ENCODE assay signal across 8 cellular contexts in the genomic region with DNA sequence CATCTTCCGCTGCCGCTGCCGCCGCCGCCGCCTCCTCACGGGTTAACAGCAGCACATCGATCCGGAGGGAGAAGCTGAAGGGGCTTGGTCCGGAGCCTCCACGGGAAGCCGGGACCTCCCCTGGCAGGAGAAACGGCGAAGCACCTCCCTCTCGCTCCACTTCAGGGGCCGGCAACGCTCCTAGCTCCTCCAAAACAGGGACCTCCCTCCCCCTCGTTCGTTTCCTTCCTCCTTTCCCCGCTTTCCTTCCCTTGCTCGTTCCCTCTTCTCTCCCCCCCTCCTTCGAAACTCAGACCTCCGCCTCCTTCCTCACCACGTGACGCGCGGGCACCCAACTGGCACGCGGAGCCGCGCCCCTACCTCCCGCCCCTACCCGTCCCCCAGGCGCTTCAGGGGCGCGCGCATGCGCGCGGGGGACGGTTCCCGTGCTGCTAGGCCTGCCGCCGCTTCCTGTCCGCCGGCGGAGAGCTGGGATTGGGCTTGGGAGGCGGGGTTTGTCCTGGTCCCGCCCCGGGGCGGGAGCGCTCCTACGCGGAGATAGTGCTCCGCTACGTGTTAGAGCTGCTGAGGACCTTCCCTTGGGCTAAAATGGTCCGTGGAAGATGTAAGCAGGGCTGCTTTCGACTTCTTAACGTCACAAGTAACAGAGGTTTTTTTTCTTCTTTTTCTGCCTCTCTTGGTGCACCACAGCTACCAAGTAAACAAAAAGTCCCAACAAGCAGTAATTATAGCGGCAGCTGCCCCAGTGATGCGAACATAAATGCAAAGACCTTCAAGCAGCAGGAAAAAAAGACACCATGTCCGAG. TPM values are rescaled to one million over a fixed set of nuclear protein-coding genes. Genes with fewer than 3 reads are reported as not detected.
A peak's percentile ranks its signal among the peaks of the same experiment; 100 is the strongest.
DNase-seq lines count a peak whose midpoint lies in the region; ATAC-seq, FAIRE-seq and TF ChIP-seq lines count a peak whose summit lies in the region.

A gene with protein sequence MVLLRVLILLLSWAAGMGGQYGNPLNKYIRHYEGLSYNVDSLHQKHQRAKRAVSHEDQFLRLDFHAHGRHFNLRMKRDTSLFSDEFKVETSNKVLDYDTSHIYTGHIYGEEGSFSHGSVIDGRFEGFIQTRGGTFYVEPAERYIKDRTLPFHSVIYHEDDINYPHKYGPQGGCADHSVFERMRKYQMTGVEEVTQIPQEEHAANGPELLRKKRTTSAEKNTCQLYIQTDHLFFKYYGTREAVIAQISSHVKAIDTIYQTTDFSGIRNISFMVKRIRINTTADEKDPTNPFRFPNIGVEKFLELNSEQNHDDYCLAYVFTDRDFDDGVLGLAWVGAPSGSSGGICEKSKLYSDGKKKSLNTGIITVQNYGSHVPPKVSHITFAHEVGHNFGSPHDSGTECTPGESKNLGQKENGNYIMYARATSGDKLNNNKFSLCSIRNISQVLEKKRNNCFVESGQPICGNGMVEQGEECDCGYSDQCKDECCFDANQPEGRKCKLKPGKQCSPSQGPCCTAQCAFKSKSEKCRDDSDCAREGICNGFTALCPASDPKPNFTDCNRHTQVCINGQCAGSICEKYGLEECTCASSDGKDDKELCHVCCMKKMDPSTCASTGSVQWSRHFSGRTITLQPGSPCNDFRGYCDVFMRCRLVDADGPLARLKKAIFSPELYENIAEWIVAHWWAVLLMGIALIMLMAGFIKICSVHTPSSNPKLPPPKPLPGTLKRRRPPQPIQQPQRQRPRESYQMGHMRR (minus strand): TSS at position 176 of the 806 bp plus-strand sequence. CDS start 173 bp downstream, at position 3.

- peak within 1 kb of the TSS; percentile 46 to 97 (median 80) for H3K4me3 ChIP-seq in adrenal gland
- H3K4me3 ChIP-seq in heart right ventricle = peak within 1 kb of the TSS; percentile 70 to 97 (median 94)
- peak within 1 kb of the TSS; percentile 82 for H3K4me3 ChIP-seq in upper lobe of right lung

- H3K36me3 ChIP-seq in adrenal gland (replicated peaks in 1 of 2) (no peaks in the 10 kb centered on the region), heart right ventricle (no peaks in the 10 kb centered on the region), upper lobe of right lung (no peaks in the 10 kb centered on the region)

- H3K9me3 ChIP-seq in adrenal gland (replicated peaks in 1 of 3) (peaks cover 0 to 5% (median 0%) of the 10 kb centered on the region in 3 donors), heart right ventricle (no peaks in the 10 kb centered on the region), upper lobe of right lung (no peaks in the 10 kb centered on the region)

- peak; percentile 94 for FAIRE-seq in GM12891 (lab: Jason Lieb, UNC)

- TF ChIP-seq POLR2A in GM12891 (IDR thresholded peaks at IDR 0.05; ENCODE audit: low read depth, low read length) (peak; percentile 74), adrenal gland (IDR thresholded peaks at IDR 0.05) (peak; percentile 61 to 94)

- TF ChIP-seq CTCF in adrenal gland (IDR thresholded peaks at IDR 0.05) (no peak), heart right ventricle (IDR thresholded peaks at IDR 0.05) (peak in 1 of 9 donors; percentile 20), upper lobe of right lung (IDR thresholded peaks at IDR 0.05) (no peak)

- DNase-seq in GM12891 (ENCODE audit: insufficient read length, low spot score) = peak; percentile 98
- DNase-seq in NCI-H146 (lab: John Stamatoyannopoulos, UW) = peak; percentile 96
- peak; percentile 95 to 99 (median 98) for DNase-seq in T-helper 1 cell
- DNase-seq in adrenal gland = peak; percentile 99 to 100 (median 99)
- DNase-seq in heart right ventricle = peak; percentile 98 to 100
- DNase-seq in posterior vena cava (ENCODE audit: low spot score) = peak; percentile 100
- DNase-seq in upper lobe of right lung = peak; percentile 100

- ATAC-seq in HG02840 (IDR thresholded peaks at IDR 0.05; ENCODE audit: low FRiP score, unreplicated experiment) = peak; percentile 77
- peak; percentile 98 to 100 (median 98) for ATAC-seq in heart right ventricle
- peak; percentile 98 for ATAC-seq in upper lobe of right lung

- H3K4me1 ChIP-seq in adrenal gland (replicated peaks in 1 of 2) (peaks cover 0 to 24% of the 10 kb centered on the region in 2 donors), heart right ventricle (peaks cover 0 to 42% (median 37%) of the 10 kb centered on the region in 9 donors), upper lobe of right lung (peaks cover 23% of the 10 kb centered on the region)

- H3K27ac ChIP-seq in adrenal gland = peak within 1 kb of the TSS; percentile 87 to 97 (median 95)
- peak within 1 kb of the TSS; percentile 96 to 99 (median 98) for H3K27ac ChIP-seq in heart right ventricle
- peak within 1 kb of the TSS; percentile 94 for H3K27ac ChIP-seq in upper lobe of right lung

- intact Hi-C loops in adrenal gland (cut with DNase I) (no loop called here), heart right ventricle (cut with DNase I) (loop anchor here in 8 of 10 donors (1.0 to 10.0 kb wide), 12 partner anchors 21 to 525 kb away; a partner anchor contains a TSS), posterior vena cava (cut with DNase I) (loop anchor here in 1 of 2 donors (2.0 kb wide), 1 partner anchor 67 kb away; no protein-coding TSS in a partner anchor), upper lobe of right lung (cut with DNase I) (no loop called here)

- H3K27me3 ChIP-seq in adrenal gland (no peaks in the 10 kb centered on the region), heart right ventricle (no peaks in the 10 kb centered on the region), upper lobe of right lung (no peaks in the 10 kb centered on the region)

- WGBS in adrenal gland, 4 donors = 0 to 1% (median 0%) methylated on average over 24 to 62 of the region's 62 CpGs
- WGBS in heart right ventricle, 2 donors = 0 to 1% methylated on average over 62 of the region's 62 CpGs

TF ChIP-seq in GM12891, 5 proteins besides CTCF, POLR2A, EP300 and RAD21:
- TF ChIP-seq SPI1 (IDR thresholded peaks at IDR 0.05; ENCODE audit: low read depth, low read length) = 0 out of 2 replicates have a peak, but pooled peaks have one; percentile 9
- no peak for TF ChIP-seq PAX5 (IDR thresholded peaks at IDR 0.05; ENCODE audit: insufficient read depth, low read length, severe bottlenecking)
- no peak; the same call in 1 of the 2 replicates for TF ChIP-seq POU2F2 (IDR thresholded peaks at IDR 0.05; ENCODE audit: low read depth, low read length)
- 0 out of 2 replicates have a peak, but pooled peaks have one; percentile 24 for TF ChIP-seq TAF1 (IDR thresholded peaks at IDR 0.05; ENCODE audit: low read depth, low read length)
- TF ChIP-seq POLR2AphosphoS5 (IDR thresholded peaks at IDR 0.05; ENCODE audit: low read depth, low read length) = peak; percentile 66; the same call in 1 of the 2 replicates

RNA-seq across cellular contexts. Expression of the gene that starts here (rescaled TPM):
- polyA plus RNA-seq in GM12891 (2012; ENCODE audit: low read depth, missing spikeins) = 41.8 TPM
- total RNA-seq in adrenal gland (10 to 100 TPM; 12.3 to 97.9 (median 56.9) TPM), heart right ventricle (100 to 1,000 TPM in 1 of 10 donors, 10 to 100 TPM in 9; 68.3 to 110 (median 81.0) TPM), posterior vena cava (10 to 100 TPM; 80.3 to 86.8 TPM), upper lobe of right lung (139 TPM)
- polyA plus RNA-seq in adrenal gland (10 to 100 TPM in 1 of 3 donors, 1 to 10 TPM in 2; 6.2 to 54.0 (median 9.3) TPM), heart right ventricle (10 to 100 TPM; 10.2 to 16.1 TPM)

Comparison
In these comparisons a context has a peak if more than half of its experiments do, and no peak if none do; other contexts are left out.
1. Peak in every context shown above with its lines: DNase-seq, ATAC-seq, H3K4me3 ChIP-seq and H3K27ac ChIP-seq.
2. intact Hi-C loops: an anchor here in heart right ventricle (1.0 to 10.0 kb wide); none called in adrenal gland and upper lobe of right lung.